In the genomic region with DNA sequence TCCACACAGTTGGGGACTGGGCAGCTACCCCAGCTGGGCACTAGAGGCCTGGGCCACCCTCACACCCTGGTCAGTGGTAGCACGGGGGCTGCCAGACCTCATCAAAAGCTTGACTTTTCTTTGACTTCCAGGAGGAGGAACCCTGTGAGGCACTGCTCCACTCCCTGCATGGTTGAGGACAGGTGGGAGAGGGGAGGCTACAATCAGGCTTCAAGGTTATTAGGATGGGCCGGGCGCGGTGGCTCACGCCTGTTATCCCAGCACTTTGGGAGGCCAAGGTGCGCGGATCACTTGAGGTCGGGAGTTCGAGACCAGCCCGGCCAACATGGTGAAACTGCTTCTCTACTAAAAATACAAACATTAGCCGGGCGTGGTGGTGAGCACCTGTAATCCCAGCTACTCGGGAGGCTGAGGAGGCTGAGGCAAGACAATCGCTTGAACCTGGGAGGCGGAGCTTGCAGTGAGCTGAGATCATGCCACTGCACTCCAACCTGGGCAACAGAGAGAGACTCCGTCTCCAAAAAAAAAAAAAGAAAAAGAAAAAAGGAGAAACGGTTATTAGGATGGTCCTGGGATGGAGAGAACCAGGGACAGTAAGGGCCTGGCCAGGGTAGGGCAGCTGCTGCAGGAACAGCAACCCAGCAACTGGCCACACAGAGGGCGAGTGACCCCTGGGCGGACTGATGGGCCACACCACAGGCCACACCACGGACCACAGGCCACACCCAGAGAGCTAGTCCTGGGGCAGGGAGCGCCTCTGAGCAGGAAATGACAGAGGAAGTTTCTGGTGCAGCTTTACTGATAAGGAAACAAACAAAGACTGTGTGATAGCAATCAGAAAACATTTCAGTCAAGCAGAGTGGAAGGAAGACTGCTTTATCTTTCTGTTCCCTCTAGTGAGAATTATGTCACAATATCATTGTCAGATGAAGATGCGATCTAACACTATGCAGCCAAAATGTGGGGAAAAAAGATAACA, we compare ENCODE assay signal across 9 cellular contexts. TPM values are rescaled to one million over a fixed set of nuclear protein-coding genes. Genes with fewer than 3 reads are reported as not detected.
DNase-seq lines count a peak whose midpoint lies in the region; ATAC-seq and TF ChIP-seq lines count a peak whose summit lies in the region.
"Had no signal": no experiment of that assay in that cellular context is flagged by ENCODE, and none has a peak within 500 bp of the region (broad histone marks: within the 10 kb centered on the region; RNA-seq: fewer than 3 reads in every experiment).

No MANE protein-coding gene starts in this region.

- CTCF ChIA-PET in T-cell (lab: Charles Lee), result interaction anchor here (0.6 to 1.0 kb wide), 3 partner anchors 110 to 737 kb away, joined by 3 read pairs; no protein-coding TSS in a partner anchor

- ATAC-seq in T-cell (replicated peaks in 1 of 4), result peak; percentile 64 to 93 (median 86)
- ATAC-seq in effector memory CD8-positive, alpha-beta T cell (replicated peaks), result peak; percentile 93
- peak; percentile 64 to 67 for ATAC-seq in stimulated activated naive B cell treated with anti-CD40 and anti-IgM and Interleukin-4, amounts not matched to agents 10 μg/mL and 1 μg/mL and 100 μg/mL, for 72 hours (replicated peaks)
- no peak for ATAC-seq in HG03025 (IDR thresholded peaks at IDR 0.05; ENCODE audit: low FRiP score, unreplicated experiment)
- ATAC-seq in GM18517 (IDR thresholded peaks at IDR 0.05; ENCODE audit: unreplicated experiment), result no peak

- peaks cover 21 to 36% (median 24%) of the 10 kb centered on the region in 3 donors for H3K4me1 Mint-ChIP-seq in T-cell
- peaks cover 10 to 24% of the 10 kb centered on the region in 2 donors for H3K4me1 Mint-ChIP-seq in effector memory CD8-positive, alpha-beta T cell (ENCODE audit: low read depth in 2 of 2)
- peaks cover 5 to 15% of the 10 kb centered on the region in 2 donors for H3K4me1 Mint-ChIP-seq in stimulated activated naive B cell treated with anti-CD40 and anti-IgM and Interleukin-4, amounts not matched to agents 10 μg/mL and 1 μg/mL and 100 μg/mL, for 72 hours
- H3K4me1 Mint-ChIP-seq in glutamatergic neuron (ENCODE audit: low read depth, unreplicated experiment), result no peaks in the 10 kb centered on the region

- peak overlapping the region in 2 of 3 donors; percentile 24 to 26 for H3K4me3 Mint-ChIP-seq in T-cell
- peak overlapping the region; percentile 33 to 43 for H3K4me3 Mint-ChIP-seq in effector memory CD8-positive, alpha-beta T cell
- H3K4me3 Mint-ChIP-seq in stimulated activated naive B cell treated with anti-CD40 and anti-IgM and Interleukin-4, amounts not matched to agents 10 μg/mL and 1 μg/mL and 100 μg/mL, for 72 hours, result peak overlapping the region in 1 of 2 donors; percentile 37
- H3K4me3 Mint-ChIP-seq in glutamatergic neuron (ENCODE audit: unreplicated experiment), result no peak overlapping the region

- DNase-seq in activated T-cell treated with anti-CD3 and anti-CD28 coated beads for 24 hours (ENCODE audit: low read depth) (peak; percentile 10), activated T-cell treated with anti-CD3 and anti-CD28 coated beads for 4 hours (no peak), T-cell (peak in 24 of 34 experiments; percentile 6 to 50 (median 21)), glutamatergic neuron (no peak)
- DNase-seq in effector memory CD8-positive, alpha-beta T cell, result peak; percentile 2 to 8 (median 3)
- no peak for DNase-seq in stimulated activated naive B cell treated with anti-CD40 and anti-IgM and Interleukin-4, amounts not matched to agents 10 μg/mL and 1 μg/mL and 100 μg/mL, for 72 hours
- DNase-seq: H7 had no signal

- POLR2A ChIA-PET in T-cell (lab: Charles Lee), result interaction anchor here (0.5 to 0.9 kb wide), 5 partner anchors 9 to 707 kb away, joined by 3 to 6 read pairs (median 4); no protein-coding TSS in a partner anchor

- no peaks in the 10 kb centered on the region for H3K36me3 Mint-ChIP-seq in T-cell
- peaks cover 3% of the 10 kb centered on the region for H3K36me3 Mint-ChIP-seq in effector memory CD8-positive, alpha-beta T cell (ENCODE audit: insufficient read depth)
- H3K36me3 Mint-ChIP-seq in stimulated activated naive B cell treated with anti-CD40 and anti-IgM and Interleukin-4, amounts not matched to agents 10 μg/mL and 1 μg/mL and 100 μg/mL, for 72 hours, result no peaks in the 10 kb centered on the region
- H3K36me3 Mint-ChIP-seq in glutamatergic neuron (ENCODE audit: unreplicated experiment), result no peaks in the 10 kb centered on the region

- TF ChIP-seq CTCF in glutamatergic neuron (IDR thresholded peaks at IDR 0.05; ENCODE audit: partially characterized antibody, unreplicated experiment), result no peak

- no peaks in the 10 kb centered on the region for H3K9me3 Mint-ChIP-seq in T-cell
- H3K9me3 Mint-ChIP-seq in effector memory CD8-positive, alpha-beta T cell, result no peaks in the 10 kb centered on the region
- peaks cover 0 to 3% of the 10 kb centered on the region in 2 donors for H3K9me3 Mint-ChIP-seq in stimulated activated naive B cell treated with anti-CD40 and anti-IgM and Interleukin-4, amounts not matched to agents 10 μg/mL and 1 μg/mL and 100 μg/mL, for 72 hours
- H3K9me3 Mint-ChIP-seq in glutamatergic neuron (ENCODE audit: unreplicated experiment), result no peaks in the 10 kb centered on the region

- no peaks in the 10 kb centered on the region for H3K27me3 Mint-ChIP-seq in T-cell
- no peaks in the 10 kb centered on the region for H3K27me3 Mint-ChIP-seq in effector memory CD8-positive, alpha-beta T cell
- H3K27me3 Mint-ChIP-seq in stimulated activated naive B cell treated with anti-CD40 and anti-IgM and Interleukin-4, amounts not matched to agents 10 μg/mL and 1 μg/mL and 100 μg/mL, for 72 hours, result no peaks in the 10 kb centered on the region
- peaks cover 1% of the 10 kb centered on the region for H3K27me3 Mint-ChIP-seq in glutamatergic neuron (ENCODE audit: unreplicated experiment)

- H3K27ac Mint-ChIP-seq in T-cell (peak overlapping the region; percentile 55 to 74), glutamatergic neuron (ENCODE audit: unreplicated experiment) (no peak overlapping the region)
- peak overlapping the region; percentile 41 to 82 for H3K27ac Mint-ChIP-seq in effector memory CD8-positive, alpha-beta T cell
- H3K27ac Mint-ChIP-seq in stimulated activated naive B cell treated with anti-CD40 and anti-IgM and Interleukin-4, amounts not matched to agents 10 μg/mL and 1 μg/mL and 100 μg/mL, for 72 hours, result no peak overlapping the region

RNA-seq across cellular contexts. Expression of gene OPN1LW, which starts 20.5 kb away (rescaled TPM):
- total RNA-seq in T-cell, result not detected
- 2.6 TPM for total RNA-seq in glutamatergic neuron (ENCODE audit: unreplicated experiment)
- total RNA-seq: H7 had no signal

RNA-seq across cellular contexts. Expression of gene MECP2, which starts 26.0 kb away (rescaled TPM):
- total RNA-seq in T-cell (100 to 1,000 TPM in 3 of 5 donors, 10 to 100 TPM in 2; 84.9 to 129 (median 100) TPM), glutamatergic neuron (ENCODE audit: unreplicated experiment) (60.0 TPM)

RNA-seq across cellular contexts. Expression of gene OPN1MW, which starts 58.9 kb away (rescaled TPM):
- total RNA-seq in T-cell, result not detected
- total RNA-seq in glutamatergic neuron (ENCODE audit: unreplicated experiment), result 1.2 TPM
- total RNA-seq: H7 had no signal

Comparison
In these comparisons a context has a peak if more than half of its experiments do, and no peak if none do; other contexts are left out.
1. DNase-seq: peak in activated T-cell treated with anti-CD3 and anti-CD28 coated beads for 24 hours (single experiment), T-cell (24 of 34) and effector memory CD8-positive, alpha-beta T cell (3 of 3); none in activated T-cell treated with anti-CD3 and anti-CD28 coated beads for 4 hours (single experiment), stimulated activated naive B cell treated with anti-CD40 and anti-IgM and Interleukin-4, amounts not matched to agents 10 μg/mL and 1 μg/mL and 100 μg/mL, for 72 hours (single experiment) and glutamatergic neuron (single experiment).
2. ATAC-seq: peak in T-cell (4 of 4), effector memory CD8-positive, alpha-beta T cell (single experiment) and stimulated activated naive B cell treated with anti-CD40 and anti-IgM and Interleukin-4, amounts not matched to agents 10 μg/mL and 1 μg/mL and 100 μg/mL, for 72 hours (2 of 2); none in HG03025 (single experiment) and GM18517 (single experiment).
3. H3K27ac Mint-ChIP-seq: peak in T-cell (2 of 2) and effector memory CD8-positive, alpha-beta T cell (2 of 2); none in stimulated activated naive B cell treated with anti-CD40 and anti-IgM and Interleukin-4, amounts not matched to agents 10 μg/mL and 1 μg/mL and 100 μg/mL, for 72 hours (single experiment) and glutamatergic neuron (single experiment).